Comparison of ENCODE assay signal across 7 cellular contexts in genomic region chr2:86185517-86186212, GRCh38. TPM values are rescaled to one million over a fixed set of nuclear protein-coding genes. Genes with fewer than 3 reads are reported as not detected.
DNase-seq lines count a peak whose midpoint lies in the region; ATAC-seq, FAIRE-seq and TF ChIP-seq lines count a peak whose summit lies in the region.

No MANE protein-coding gene starts in this region.

- H3K79me2 ChIP-seq in OCI-LY7 (ENCODE audit: insufficient read depth, low read depth, low read length), result peaks cover 100% of the 10 kb centered on the region

- intact Hi-C loops in OCI-LY7 (cut with micrococcal nuclease; ENCODE audit: unreplicated experiment), result loop anchor here (5.0 kb wide), 1 partner anchor 148 kb away; no protein-coding TSS in a partner anchor
- intact Hi-C loops in posterior cingulate gyrus (cut with DNase I), result no loop called here

- H3K36me3 ChIP-seq in OCI-LY7 (ENCODE audit: insufficient read depth, low read length), result peaks cover 70% of the 10 kb centered on the region

- POLR2A ChIA-PET in OCI-LY7 (lab: Charles Lee), result interaction anchor here (0.6 to 3.8 kb wide), 6 partner anchors 9 to 261 kb away, joined by 3 to 26 read pairs (median 4); partner anchors contain the start of gene IMMT

- H3K9me2 ChIP-seq in OCI-LY7 (ENCODE audit: insufficient read depth, low read length), result no peaks in the 10 kb centered on the region

- H3K4me3 Mint-ChIP-seq in stimulated activated memory B cell treated with anti-CD40 and anti-IgM and Interleukin-4, amounts not matched to agents 10 μg/mL and 1 μg/mL and 100 μg/mL, for 72 hours, result peak overlapping the region; percentile 32

- DNase-seq in GM19239 (ENCODE audit: insufficient read length, low spot score) (no peak), OCI-LY7 (ENCODE audit: low spot score) (peak; percentile 33), epithelial cell of prostate (ENCODE audit: low read depth, low spot score) (no peak), HPDE6-E6E7 (ENCODE audit: extremely low spot score) (no peak), G401 (ENCODE audit: low spot score) (no peak), posterior cingulate gyrus (no peak)

- peaks cover 37% of the 10 kb centered on the region for H3K4me1 ChIP-seq in OCI-LY7 (ENCODE audit: insufficient read depth, low read length, poor library complexity, severe bottlenecking)

- no TSS peak for BruUV-seq in OCI-LY7 (replicated peaks; lab: Mats Ljungman, UMichigan)

- H3K9me3 Mint-ChIP-seq in stimulated activated memory B cell treated with anti-CD40 and anti-IgM and Interleukin-4, amounts not matched to agents 10 μg/mL and 1 μg/mL and 100 μg/mL, for 72 hours, result no peaks in the 10 kb centered on the region

- FAIRE-seq in GM19239 (lab: Jason Lieb, UNC), result peak; percentile 73

- H3K27ac ChIP-seq in OCI-LY7 (ENCODE audit: low read depth, low read length, poor library complexity, severe bottlenecking) (peak overlapping the region; percentile 65), epithelial cell of prostate (peak overlapping the region; percentile 51)

- no peak for ATAC-seq in stimulated activated memory B cell treated with anti-CD40 and anti-IgM and Interleukin-4, amounts not matched to agents 10 μg/mL and 1 μg/mL and 100 μg/mL, for 72 hours

- H3K4me2 ChIP-seq in OCI-LY7 (ENCODE audit: low read length), result peak overlapping the region; percentile 68

- H3K27me3 Mint-ChIP-seq in stimulated activated memory B cell treated with anti-CD40 and anti-IgM and Interleukin-4, amounts not matched to agents 10 μg/mL and 1 μg/mL and 100 μg/mL, for 72 hours, result no peaks in the 10 kb centered on the region

- H2AFZ ChIP-seq in OCI-LY7 (ENCODE audit: low read length), result no peak overlapping the region

- peak overlapping the region; percentile 93 for H3K27ac Mint-ChIP-seq in stimulated activated memory B cell treated with anti-CD40 and anti-IgM and Interleukin-4, amounts not matched to agents 10 μg/mL and 1 μg/mL and 100 μg/mL, for 72 hours

- no peaks in the 10 kb centered on the region for H3K9me3 ChIP-seq in OCI-LY7 (ENCODE audit: low read length)

- peaks cover 22% of the 10 kb centered on the region for H3K36me3 Mint-ChIP-seq in stimulated activated memory B cell treated with anti-CD40 and anti-IgM and Interleukin-4, amounts not matched to agents 10 μg/mL and 1 μg/mL and 100 μg/mL, for 72 hours

- in situ Hi-C loops in G401 (cut with HindIII; ENCODE audit: low sequenced_read_pairs), result no loop called here

- H3K4me3 ChIP-seq in OCI-LY7 (ENCODE audit: low read depth, low read length, poor library complexity, severe bottlenecking), result peak overlapping the region; percentile 13

- H3K4me1 Mint-ChIP-seq in stimulated activated memory B cell treated with anti-CD40 and anti-IgM and Interleukin-4, amounts not matched to agents 10 μg/mL and 1 μg/mL and 100 μg/mL, for 72 hours, result peaks cover 55% of the 10 kb centered on the region

- CTCF ChIA-PET in OCI-LY7 (lab: Charles Lee; ENCODE audit: unreplicated experiment), result interaction anchor here (1.0 kb wide), 1 partner anchor 10 kb away, joined by 3 read pairs; no protein-coding TSS in a partner anchor

- no peak for TF ChIP-seq CTCF in OCI-LY7 (conservative IDR thresholded peaks at IDR 0.05; ENCODE audit: low read length)

- H4K20me1 ChIP-seq in OCI-LY7 (ENCODE audit: insufficient read depth, low read length), result peaks cover 38% of the 10 kb centered on the region

RNA-seq across cellular contexts. Expression of gene IMMT, which starts 9.6 kb away (rescaled TPM):
- total RNA-seq in OCI-LY7 (2014; rRNA removed; shearing (Covaris generic)), result 77.3 and 82.1 TPM in 2 replicates
- total RNA-seq in OCI-LY7 (2022), result 121 and 128 TPM in 2 replicates
- 85.7 and 113 TPM in 2 replicates for total RNA-seq in G401 (2014; rRNA removed; shearing (Covaris generic))

RNA-seq across cellular contexts. Expression of gene MRPL35, which starts 13.6 kb away (rescaled TPM):
- total RNA-seq in OCI-LY7 (2014; rRNA removed; shearing (Covaris generic)), result 26.8 and 26.9 TPM in 2 replicates
- total RNA-seq in OCI-LY7 (2022), result 48.7 and 56.8 TPM in 2 replicates
- total RNA-seq in G401 (2014; rRNA removed; shearing (Covaris generic)), result 82.6 and 91.3 TPM in 2 replicates
